ENCODE assay signal across 17 cellular contexts in genomic region chr7:51789494-51789893, GRCh38.
DNase-seq lines count a peak whose midpoint lies in the region; ATAC-seq and TF ChIP-seq lines count a peak whose summit lies in the region.
"Had no signal": no experiment of that assay in that cellular context is flagged by ENCODE, and none has a peak within 500 bp of the region (broad histone marks: within the 10 kb centered on the region; RNA-seq: fewer than 3 reads in every experiment).

No MANE protein-coding gene starts in this region.

- intact Hi-C loops in body of pancreas (cut with DNase I): no loop called here

- DNase-seq in DMS53 (lab: John Stamatoyannopoulos, UW): peak; percentile 48
- DNase-seq in RWPE2 (ENCODE audit: low spot score): no peak
- peak; percentile 39 for DNase-seq in left kidney (ENCODE audit: low read depth, low spot score)
- DNase-seq in endothelial cell (ENCODE audit: low spot score): no peak
- no peak for DNase-seq in UCSD-AML1 (lab: John Stamatoyannopoulos, UW; ENCODE audit: unreplicated experiment)
- DNase-seq in body of pancreas: no peak
- DNase-seq: activated CD4-positive, alpha-beta T cell treated with anti-CD3 and anti-CD28 coated beads for 4 hours; activated T-cell treated with anti-CD3 and anti-CD28 coated beads, Interleukin-2, amount 50 U/mL, for 48 hours; CD4-positive, alpha-beta memory T cell; cortex of kidney; hypothalamus; NCI-H1417 treated with DMSO at 0.1 percent for 48 hours; NCI-H774 had no signal

- H3K4me3 Mint-ChIP-seq in endothelial cell (ENCODE audit: unreplicated experiment): no peak overlapping the region
- H3K4me3 Mint-ChIP-seq: CD4-positive, alpha-beta memory T cell had no signal

- peak; percentile 37; the same call in 1 of the 2 replicates for TF ChIP-seq CTCF in KMS-11 (conservative IDR thresholded peaks at IDR 0.05; ENCODE audit: low read depth, low read length)
- TF ChIP-seq CTCF in RWPE2 (IDR thresholded peaks at IDR 0.05; ENCODE audit: poor library complexity, severe bottlenecking): peak; percentile 31
- TF ChIP-seq CTCF in endothelial cell (IDR thresholded peaks at IDR 0.05; ENCODE audit: unreplicated experiment): no peak
- no peak for TF ChIP-seq CTCF in body of pancreas (IDR thresholded peaks at IDR 0.05)

- no peaks in the 10 kb centered on the region for H3K27me3 Mint-ChIP-seq in endothelial cell (ENCODE audit: unreplicated experiment)

- no peak overlapping the region for H3K27ac Mint-ChIP-seq in endothelial cell (ENCODE audit: unreplicated experiment)
- H3K27ac Mint-ChIP-seq: CD4-positive, alpha-beta memory T cell had no signal

- H3K9me3 Mint-ChIP-seq in endothelial cell (ENCODE audit: unreplicated experiment): no peaks in the 10 kb centered on the region

- H4K20me1 ChIP-seq in KMS-11 (ENCODE audit: insufficient read depth): no peaks in the 10 kb centered on the region

- H3K27me3 ChIP-seq in KMS-11 (ENCODE audit: insufficient read depth, low read depth): no peaks in the 10 kb centered on the region
- H3K27me3 ChIP-seq in RWPE2 (ENCODE audit: insufficient read depth, poor library complexity, severe bottlenecking): no peaks in the 10 kb centered on the region
- H3K27me3 ChIP-seq in body of pancreas: no peaks in the 10 kb centered on the region
- H3K27me3 ChIP-seq: esophagus muscularis mucosa, neutrophil had no signal

- H2AFZ ChIP-seq in KMS-11 (ENCODE audit: low read depth): no peak overlapping the region

- no peak overlapping the region for H3K9ac ChIP-seq in KMS-11

- H3K27ac ChIP-seq in KMS-11: no peak overlapping the region
- H3K27ac ChIP-seq in RWPE2 (ENCODE audit: poor library complexity, severe bottlenecking): no peak overlapping the region
- H3K27ac ChIP-seq in body of pancreas: no peak overlapping the region
- H3K27ac ChIP-seq: esophagus muscularis mucosa, neutrophil, skin epidermis had no signal

- no peak for ATAC-seq in RWPE2 (ENCODE audit: low read depth)
- ATAC-seq in body of pancreas: no peak

- H3K36me3 ChIP-seq in KMS-11 (ENCODE audit: insufficient read depth) (no peaks in the 10 kb centered on the region), RWPE2 (ENCODE audit: low read depth) (no peaks in the 10 kb centered on the region), body of pancreas (replicated peaks in 1 of 2; ENCODE audit: insufficient read depth in 1 of 2, low read depth in 2 of 2) (no peaks in the 10 kb centered on the region)
- H3K36me3 ChIP-seq: esophagus muscularis mucosa, neutrophil had no signal

- no peaks in the 10 kb centered on the region for H3K4me1 Mint-ChIP-seq in endothelial cell (ENCODE audit: unreplicated experiment)
- H3K4me1 Mint-ChIP-seq: CD4-positive, alpha-beta memory T cell had no signal

- no peak overlapping the region for H3K4me2 ChIP-seq in KMS-11

- H3K36me3 Mint-ChIP-seq in endothelial cell (ENCODE audit: low read depth, unreplicated experiment): no peaks in the 10 kb centered on the region
- H3K36me3 Mint-ChIP-seq: CD4-positive, alpha-beta memory T cell had no signal

- H3K4me3 ChIP-seq in KMS-11 (IDR thresholded peaks at IDR 0.05; ENCODE audit: insufficient read depth, low read depth, low read length) (no peak overlapping the region), RWPE2 (ENCODE audit: severe bottlenecking) (no peak overlapping the region), body of pancreas (no peak overlapping the region)
- H3K4me3 ChIP-seq: esophagus muscularis mucosa, skin epidermis had no signal

- H3K79me2 ChIP-seq in KMS-11 (ENCODE audit: insufficient read depth, low read depth): no peaks in the 10 kb centered on the region

- H3K4me1 ChIP-seq in KMS-11 (ENCODE audit: low read depth, poor library complexity, severe bottlenecking) (no peaks in the 10 kb centered on the region), RWPE2 (ENCODE audit: insufficient read depth, poor library complexity, severe bottlenecking) (no peaks in the 10 kb centered on the region), body of pancreas (no peaks in the 10 kb centered on the region)
- H3K4me1 ChIP-seq: esophagus muscularis mucosa had no signal

- H3K9me3 ChIP-seq in RWPE2 (ENCODE audit: severe bottlenecking): no peaks in the 10 kb centered on the region
- no peaks in the 10 kb centered on the region for H3K9me3 ChIP-seq in body of pancreas
- H3K9me3 ChIP-seq: esophagus muscularis mucosa, neutrophil had no signal

- TF ChIP-seq POLR2A in body of pancreas (IDR thresholded peaks at IDR 0.05): no peak

Comparison
In these comparisons a context has a peak if more than half of its experiments do, and no peak if none do; other contexts are left out.
1. DNase-seq: peak in DMS53 (single experiment) and left kidney (single experiment); none in RWPE2 (single experiment), endothelial cell (single experiment), UCSD-AML1 (single experiment) and body of pancreas (0 of 4).
2. CTCF ChIP-seq: peak in KMS-11 (single experiment) and RWPE2 (single experiment); none in endothelial cell (single experiment) and body of pancreas (0 of 7).